ENCODE assay signal across 20 cellular contexts in the genomic region with DNA sequence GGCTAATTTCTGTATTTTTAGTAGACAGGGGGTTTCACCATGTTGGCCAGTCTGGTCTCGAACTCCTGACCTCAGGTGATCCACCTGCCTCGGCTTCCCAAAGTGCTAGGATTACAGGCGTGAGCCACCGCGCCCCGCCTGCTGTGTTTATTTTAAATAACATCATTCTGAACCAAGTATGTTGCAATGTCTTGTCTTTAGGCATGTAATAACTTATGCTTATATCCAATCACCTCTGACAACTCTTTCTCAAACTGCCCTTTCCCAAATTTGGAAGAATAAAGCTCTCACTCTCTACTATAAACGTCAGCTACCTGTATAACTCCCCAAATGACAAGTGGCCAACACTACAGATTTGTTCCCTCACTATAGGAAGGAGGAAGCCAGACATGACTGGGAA.
DNase-seq lines count a peak whose midpoint lies in the region; ATAC-seq, FAIRE-seq and TF ChIP-seq lines count a peak whose summit lies in the region.
"Had no signal": no experiment of that assay in that cellular context is flagged by ENCODE, and none has a peak within 500 bp of the region (broad histone marks: within the 10 kb centered on the region; RNA-seq: fewer than 3 reads in every experiment).

No MANE protein-coding gene starts in this region.

- peaks cover 24% of the 10 kb centered on the region for H3K36me3 Mint-ChIP-seq in WTC11

- in situ Hi-C loops in HepG2 (cut with HindIII; ENCODE audit: extremely low pct_ligation_motif_present, low pct_unique_long_range_greater_than_20kb), result no loop called here

- no peak overlapping the region for H3K4me3 ChIP-seq in HepG2 (replicated peaks in 1 of 3; ENCODE audit: insufficient read depth in 1 of 3, low read depth in 2 of 3, low read length in 3 of 3)
- no peak overlapping the region for H3K4me3 ChIP-seq in right lobe of liver
- no peak overlapping the region for H3K4me3 ChIP-seq in suprapubic skin
- H3K4me3 ChIP-seq: GM12878 had no signal

- no peak for DNase-seq in HepG2 (ENCODE audit: low spot score)
- DNase-seq in right lobe of liver, result no peak
- DNase-seq in WTC11 (ENCODE audit: low spot score), result no peak
- DNase-seq in suprapubic skin (ENCODE audit: low spot score in 2 of 2), result no peak
- DNase-seq in T-helper 1 cell, result no peak
- DNase-seq in NCI-H748 treated with DMSO at 0.1 percent for 48 hours (lab: John Stamatoyannopoulos, UW), result no peak
- DNase-seq: BE2C; C1 segment of cervical spinal cord; CD4-positive, CD25-positive, alpha-beta regulatory T cell; CD8-positive, alpha-beta memory T cell; COR-L47; DMS 273 treated with DMSO at 0.1 percent for 48 hours; DMS53; DND-41; EL; H9 had no signal

- no peak for ATAC-seq in HepG2
- ATAC-seq in right lobe of liver, result no peak
- ATAC-seq in WTC11, result no peak
- peak; percentile 72 for ATAC-seq in esophagus mucosa
- ATAC-seq: GM12878 had no signal

- H3K4me1 ChIP-seq in HepG2 (ENCODE audit: insufficient read depth, low read length), result no peaks in the 10 kb centered on the region
- no peaks in the 10 kb centered on the region for H3K4me1 ChIP-seq in right lobe of liver
- H3K4me1 ChIP-seq in suprapubic skin, result peaks cover 11% of the 10 kb centered on the region

- no peaks in the 10 kb centered on the region for H3K27me3 Mint-ChIP-seq in WTC11 (ENCODE audit: low read depth)
- H3K27me3 Mint-ChIP-seq: CD4-positive, CD25-positive, alpha-beta regulatory T cell; CD8-positive, alpha-beta memory T cell had no signal

- TF ChIP-seq EP300 in HepG2 (IDR thresholded peaks at IDR 0.05; ENCODE audit: low read depth in 2 of 2, low read length in 2 of 2) (no peak), HepG2 (CRISPR knock-in tag; IDR thresholded peaks at IDR 0.05; ENCODE audit: borderline replicate concordance) (no peak), suprapubic skin (IDR thresholded peaks at IDR 0.05) (no peak)

- H3K9ac ChIP-seq in HepG2 (ENCODE audit: insufficient read depth, low read depth, low read length), result no peak overlapping the region

- peaks cover 9% of the 10 kb centered on the region; the same call in 1 of the 2 replicates for H3K4me1 Mint-ChIP-seq in WTC11

- WGBS in HepG2 (ENCODE audit: low lambda C conversion rate), result 98% methylated on average over 7 of the region's 7 CpGs
- WGBS in right lobe of liver (ENCODE audit: insufficient coverage, low coverage, low lambda C conversion rate, missing lambda C conversion rate), result 40% methylated on average over 1 of the region's 7 CpGs
- WGBS in suprapubic skin, result 59% methylated on average over 7 of the region's 7 CpGs

- intact Hi-C loops in HepG2 (cut with micrococcal nuclease; ENCODE audit: unreplicated experiment), result no loop called here
- intact Hi-C loops in right lobe of liver (cut with DNase I), result no loop called here

- TF ChIP-seq CTCF in HepG2 (CRISPR knock-in tag; IDR thresholded peaks at IDR 0.05), result no peak
- no peak for TF ChIP-seq CTCF in right lobe of liver (IDR thresholded peaks at IDR 0.05)
- no peak for TF ChIP-seq CTCF in WTC11 (IDR thresholded peaks at IDR 0.05)
- TF ChIP-seq CTCF in suprapubic skin (IDR thresholded peaks at IDR 0.05), result no peak

- no peaks in the 10 kb centered on the region for H3K27me3 ChIP-seq in HepG2 (ENCODE audit: control insufficient read depth in 1 of 2, insufficient read depth in 2 of 2, low read length in 2 of 2)
- no peaks in the 10 kb centered on the region for H3K27me3 ChIP-seq in right lobe of liver
- no peaks in the 10 kb centered on the region for H3K27me3 ChIP-seq in suprapubic skin
- H3K27me3 ChIP-seq: BE2C had no signal

- H3K27ac Mint-ChIP-seq in WTC11, result peak overlapping the region; percentile 24; the same call in 1 of the 2 replicates

- FAIRE-seq in HepG2 (lab: Jason Lieb, UNC), result no peak
- FAIRE-seq: H1, HTR-8/SVneo had no signal

- CTCF ChIA-PET in HepG2 (lab: Yijun Ruan, JAX; ENCODE audit: low intra/inter-chr PET ratio, low total read pairs), result no interaction called here
- CTCF ChIA-PET in WTC11 (lab: Charles Lee), result no interaction called here

- no peak overlapping the region for H3K4me3 Mint-ChIP-seq in WTC11
- H3K4me3 Mint-ChIP-seq: CD4-positive, CD25-positive, alpha-beta regulatory T cell; CD8-positive, alpha-beta memory T cell; H9 had no signal

- BruUV-seq in HepG2 (replicated peaks; lab: Mats Ljungman, UMichigan), result no TSS peak

- H4K20me1 ChIP-seq in HepG2 (ENCODE audit: insufficient read depth, low read length), result no peaks in the 10 kb centered on the region

- no peak overlapping the region for H3K4me2 ChIP-seq in HepG2 (ENCODE audit: low read depth, low read length)

- H3K9me3 ChIP-seq in HepG2 (ENCODE audit: low read length) (no peaks in the 10 kb centered on the region), right lobe of liver (no peaks in the 10 kb centered on the region), suprapubic skin (no peaks in the 10 kb centered on the region)
- H3K9me3 ChIP-seq: BE2C had no signal

- no peaks in the 10 kb centered on the region for H3K79me2 ChIP-seq in HepG2 (ENCODE audit: insufficient read depth, low read length)

- TF ChIP-seq POLR2A in HepG2 (IDR thresholded peaks at IDR 0.05; ENCODE audit: insufficient read depth in 1 of 2, low read depth in 2 of 2, low read length in 2 of 2) (no peak), right lobe of liver (IDR thresholded peaks at IDR 0.05) (no peak), suprapubic skin (IDR thresholded peaks at IDR 0.05) (no peak)

- no peaks in the 10 kb centered on the region for H3K9me3 Mint-ChIP-seq in WTC11
- H3K9me3 Mint-ChIP-seq: CD8-positive, alpha-beta memory T cell; H9 had no signal

- POLR2A ChIA-PET in HepG2 (lab: Yijun Ruan, JAX), result no interaction called here
- POLR2A ChIA-PET in WTC11 (lab: Charles Lee), result no interaction called here

- H2AFZ ChIP-seq in HepG2 (ENCODE audit: low read length), result no peak overlapping the region

- no peak for TF ChIP-seq RAD21 in HepG2 (CRISPR knock-in tag; IDR thresholded peaks at IDR 0.05)

- peaks cover 31 to 68% of the 10 kb centered on the region in 2 experiments for H3K36me3 ChIP-seq in HepG2 (replicated peaks in 1 of 2; ENCODE audit: control insufficient read depth in 1 of 2, insufficient read depth in 2 of 2, low read length in 2 of 2)
- H3K36me3 ChIP-seq in right lobe of liver, result peaks cover 0 to 24% (median 9%) of the 10 kb centered on the region in 4 donors
- H3K36me3 ChIP-seq in suprapubic skin, result peaks cover 31% of the 10 kb centered on the region

- H3K27ac ChIP-seq in HepG2 (ENCODE audit: extremely low read length, insufficient read depth, low read length), result no peak overlapping the region
- no peak overlapping the region for H3K27ac ChIP-seq in right lobe of liver
- peak overlapping the region; percentile 23 for H3K27ac ChIP-seq in suprapubic skin

TF ChIP-seq in HepG2, 621 proteins besides CTCF, POLR2A, EP300 and RAD21:
- TF ChIP-seq CEBPB (IDR thresholded peaks at IDR 0.05; ENCODE audit: borderline replicate concordance, low read depth, low read length) (peak; percentile 47; the same call in 1 of the 2 replicates), ONECUT2 (CRISPR knock-in tag; IDR thresholded peaks at IDR 0.05) (no peak)

TF ChIP-seq in WTC11, 78 proteins besides CTCF, POLR2A, EP300 and RAD21 (continues in another document):
- TF ChIP-seq KAT7 (CRISPR knock-in tag; IDR thresholded peaks at IDR 0.05; ENCODE audit: borderline replicate concordance) (no peak), ZNF317 (CRISPR knock-in tag; IDR thresholded peaks at IDR 0.05; ENCODE audit: borderline replicate concordance, low read depth) (no peak), CREB1 (CRISPR knock-in tag; IDR thresholded peaks at IDR 0.05) (no peak)
- TF ChIP-seq, protein P1, sequence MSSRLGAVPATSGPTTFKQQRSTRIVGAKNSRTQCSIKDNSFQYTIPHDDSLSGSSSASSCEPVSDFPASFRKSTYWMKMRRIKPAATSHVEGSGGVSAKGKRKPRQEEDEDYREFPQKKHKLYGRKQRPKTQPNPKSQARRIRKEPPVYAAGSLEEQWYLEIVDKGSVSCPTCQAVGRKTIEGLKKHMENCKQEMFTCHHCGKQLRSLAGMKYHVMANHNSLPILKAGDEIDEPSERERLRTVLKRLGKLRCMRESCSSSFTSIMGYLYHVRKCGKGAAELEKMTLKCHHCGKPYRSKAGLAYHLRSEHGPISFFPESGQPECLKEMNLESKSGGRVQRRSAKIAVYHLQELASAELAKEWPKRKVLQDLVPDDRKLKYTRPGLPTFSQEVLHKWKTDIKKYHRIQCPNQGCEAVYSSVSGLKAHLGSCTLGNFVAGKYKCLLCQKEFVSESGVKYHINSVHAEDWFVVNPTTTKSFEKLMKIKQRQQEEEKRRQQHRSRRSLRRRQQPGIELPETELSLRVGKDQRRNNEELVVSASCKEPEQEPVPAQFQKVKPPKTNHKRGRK (CRISPR knock-in tag; IDR thresholded peaks at IDR 0.05; ENCODE audit: borderline replicate concordance), result no peak
- TF ChIP-seq, protein P2, sequence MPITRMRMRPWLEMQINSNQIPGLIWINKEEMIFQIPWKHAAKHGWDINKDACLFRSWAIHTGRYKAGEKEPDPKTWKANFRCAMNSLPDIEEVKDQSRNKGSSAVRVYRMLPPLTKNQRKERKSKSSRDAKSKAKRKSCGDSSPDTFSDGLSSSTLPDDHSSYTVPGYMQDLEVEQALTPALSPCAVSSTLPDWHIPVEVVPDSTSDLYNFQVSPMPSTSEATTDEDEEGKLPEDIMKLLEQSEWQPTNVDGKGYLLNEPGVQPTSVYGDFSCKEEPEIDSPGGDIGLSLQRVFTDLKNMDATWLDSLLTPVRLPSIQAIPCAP (CRISPR knock-in tag; IDR thresholded peaks at IDR 0.05), result no peak
